ENCODE assay signal across 8 cellular contexts in the genomic region with DNA sequence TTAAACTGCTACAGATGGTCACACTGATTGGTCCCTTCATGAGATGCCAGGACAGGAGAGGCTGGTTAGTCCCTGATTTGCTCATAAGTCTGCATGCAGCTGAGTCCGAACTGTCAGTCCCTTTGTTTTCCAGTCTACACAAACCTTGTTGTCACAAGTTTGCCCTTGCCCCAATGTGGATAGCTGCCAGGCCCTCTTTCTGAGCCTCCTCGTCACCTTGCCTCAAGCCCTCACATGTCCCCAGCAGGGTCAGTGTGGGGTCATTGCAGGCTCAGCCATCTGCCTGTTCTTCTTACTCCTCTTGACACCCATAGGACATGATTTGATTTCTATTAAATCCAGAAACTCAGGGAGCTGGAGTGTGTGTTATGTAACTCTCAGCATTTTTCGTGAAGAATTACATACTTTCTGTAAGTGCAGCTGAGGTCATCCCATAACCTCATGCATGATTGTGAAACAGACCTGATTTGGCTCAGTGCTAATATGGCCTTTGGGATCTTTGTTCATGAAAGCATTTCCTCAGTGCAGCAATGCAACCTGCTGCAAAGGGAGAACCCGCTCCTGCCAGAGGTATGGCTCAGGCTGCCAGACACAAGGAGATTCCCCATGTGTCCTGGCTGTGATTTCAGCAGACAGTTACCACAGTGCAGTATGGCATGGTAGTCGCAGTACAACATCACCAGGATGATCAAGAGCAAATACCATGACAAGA.
DNase-seq lines count a peak whose midpoint lies in the region; ATAC-seq and TF ChIP-seq lines count a peak whose summit lies in the region.

No MANE protein-coding gene starts in this region.

- no peak overlapping the region for H3K4me3 Mint-ChIP-seq in CD8-positive, alpha-beta T cell

- H3K27ac Mint-ChIP-seq in CD8-positive, alpha-beta T cell: peak overlapping the region; percentile 60

- H3K36me3 ChIP-seq in CD8-positive, alpha-beta T cell (ENCODE audit: insufficient read depth, low read length): peaks cover 24% of the 10 kb centered on the region
- peaks cover 99% of the 10 kb centered on the region for H3K36me3 ChIP-seq in neutrophil

- peak in 1 of 7 experiments; percentile 29 for DNase-seq in CD8-positive, alpha-beta T cell
- DNase-seq in NOMO-1 treated with DMSO at 0.1 percent for 48 hours (lab: John Stamatoyannopoulos, UW; ENCODE audit: unreplicated experiment): peak; percentile 48
- no peak for DNase-seq in NCI-H524 (lab: John Stamatoyannopoulos, UW)
- no peak for DNase-seq in NCI-H146 treated with DMSO at 0.1 percent for 48 hours (lab: John Stamatoyannopoulos, UW; ENCODE audit: unreplicated experiment)

- H3K9me3 ChIP-seq in CD8-positive, alpha-beta T cell (ENCODE audit: low read length): no peaks in the 10 kb centered on the region
- no peaks in the 10 kb centered on the region for H3K9me3 ChIP-seq in neutrophil

- ATAC-seq in CD8-positive, alpha-beta T cell: no peak
- ATAC-seq in esophagus mucosa (peak; percentile 81), HG02852 (IDR thresholded peaks at IDR 0.05; ENCODE audit: unreplicated experiment) (no peak), HG03342 (IDR thresholded peaks at IDR 0.05; ENCODE audit: unreplicated experiment) (no peak)

- H3K27ac ChIP-seq in CD8-positive, alpha-beta T cell (ENCODE audit: low read depth, low read length): no peak overlapping the region
- peak overlapping the region; percentile 33 for H3K27ac ChIP-seq in neutrophil

- POLR2A ChIA-PET in CD8-positive, alpha-beta T cell (lab: Charles Lee): no interaction called here

- H3K27me3 ChIP-seq in CD8-positive, alpha-beta T cell (ENCODE audit: insufficient read depth, low read length): no peaks in the 10 kb centered on the region
- H3K27me3 ChIP-seq in neutrophil: no peaks in the 10 kb centered on the region

- no peaks in the 10 kb centered on the region for H3K9me3 Mint-ChIP-seq in CD8-positive, alpha-beta T cell

- no peaks in the 10 kb centered on the region for H3K4me1 ChIP-seq in CD8-positive, alpha-beta T cell (ENCODE audit: insufficient read depth, low read length)
- H3K4me1 ChIP-seq in neutrophil (ENCODE audit: control insufficient read depth in 1 of 2, insufficient read depth in 1 of 2, low read depth in 1 of 2, low read length in 1 of 2): no peaks in the 10 kb centered on the region

- peaks cover 81% of the 10 kb centered on the region for H3K36me3 Mint-ChIP-seq in CD8-positive, alpha-beta T cell

- no peaks in the 10 kb centered on the region for H3K4me1 Mint-ChIP-seq in CD8-positive, alpha-beta T cell (ENCODE audit: low read depth)

- intact Hi-C loops in CD8-positive, alpha-beta T cell (cut with DNase I, micrococcal nuclease): no loop called here

- no peak overlapping the region for H3K4me3 ChIP-seq in CD8-positive, alpha-beta T cell (ENCODE audit: low read depth, low read length)
- H3K4me3 ChIP-seq in neutrophil (ENCODE audit: low read depth in 1 of 2, low read length in 1 of 2): no peak overlapping the region

- CTCF ChIA-PET in CD8-positive, alpha-beta T cell (lab: Charles Lee): no interaction called here

- TF ChIP-seq CTCF in CD8-positive, alpha-beta T cell (IDR thresholded peaks at IDR 0.05): no peak
- no peak for TF ChIP-seq CTCF in neutrophil (IDR thresholded peaks at IDR 0.05)

- no peaks in the 10 kb centered on the region for H3K27me3 Mint-ChIP-seq in CD8-positive, alpha-beta T cell (ENCODE audit: low read depth)
